In genomic region chr3:50352762-50353161, GRCh38 we compare ENCODE assay signal across 1 cellular context.
TF ChIP-seq lines count a peak whose summit lies in the region.

No MANE protein-coding gene starts in this region.

TF ChIP-seq in HCT116, 20 proteins besides CTCF, POLR2A, EP300 and RAD21 (continued from another document):
- TF ChIP-seq MAX (IDR thresholded peaks at IDR 0.05) = no peak
- no peak for TF ChIP-seq TCF7L2 (IDR thresholded peaks at IDR 0.05; ENCODE audit: borderline replicate concordance, extremely low read depth, insufficient read depth, insufficient read length)
- TF ChIP-seq POLR2AphosphoS5 (IDR thresholded peaks at IDR 0.05; ENCODE audit: low read depth, low read length) = no peak
- no peak for TF ChIP-seq EZH2phosphoT487 (IDR thresholded peaks at IDR 0.05; ENCODE audit: borderline replicate concordance)
- TF ChIP-seq, protein P1, sequence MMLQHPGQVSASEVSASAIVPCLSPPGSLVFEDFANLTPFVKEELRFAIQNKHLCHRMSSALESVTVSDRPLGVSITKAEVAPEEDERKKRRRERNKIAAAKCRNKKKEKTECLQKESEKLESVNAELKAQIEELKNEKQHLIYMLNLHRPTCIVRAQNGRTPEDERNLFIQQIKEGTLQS (IDR thresholded peaks at IDR 0.05) = no peak
- TF ChIP-seq FOSL1 (IDR thresholded peaks at IDR 0.05; ENCODE audit: low read depth) = no peak
- TF ChIP-seq JUND (IDR thresholded peaks at IDR 0.05) = no peak
- TF ChIP-seq EGR1 (IDR thresholded peaks at IDR 0.05; ENCODE audit: low read depth) = no peak
- no peak for TF ChIP-seq SRF (IDR thresholded peaks at IDR 0.05; ENCODE audit: low read depth)
